9 cellular contexts compared by ENCODE assay signal in the genomic region with DNA sequence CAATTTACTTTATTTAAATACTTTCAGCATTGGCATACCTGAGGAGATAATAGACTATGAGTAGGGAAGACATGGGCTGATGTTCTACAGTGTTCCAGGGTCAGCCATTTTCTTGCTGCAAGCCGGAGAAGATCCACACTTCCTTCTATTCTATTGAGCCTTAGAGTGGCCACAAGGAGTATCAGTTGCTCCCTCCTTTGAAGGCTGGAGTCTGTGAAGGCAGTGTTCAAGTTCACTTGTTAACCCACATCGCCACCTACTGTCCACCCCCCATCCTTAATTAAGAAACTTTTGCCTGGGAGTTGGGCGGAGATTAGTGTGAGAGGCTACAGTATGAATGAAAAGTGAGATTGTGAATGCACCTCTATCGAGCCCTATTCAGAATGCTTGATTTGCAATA.
DNase-seq lines count a peak whose midpoint lies in the region; ATAC-seq, FAIRE-seq and TF ChIP-seq lines count a peak whose summit lies in the region.
"Had no signal": no experiment of that assay in that cellular context is flagged by ENCODE, and none has a peak within 500 bp of the region (broad histone marks: within the 10 kb centered on the region; RNA-seq: fewer than 3 reads in every experiment).

No MANE protein-coding gene starts in this region.

- H3K4me1 ChIP-seq in keratinocyte (ENCODE audit: control insufficient read depth, extremely low read depth, insufficient read depth, low read length) = no peaks in the 10 kb centered on the region

- no peak overlapping the region for H3K9ac ChIP-seq in keratinocyte (ENCODE audit: control insufficient read depth, extremely low read depth, insufficient read depth, low read length)

- no peak overlapping the region for H3K4me3 ChIP-seq in keratinocyte (ENCODE audit: control insufficient read depth in 2 of 3, extremely low read depth in 1 of 3, insufficient read depth in 2 of 3, low read depth in 1 of 3, low read length in 3 of 3)

- no peaks in the 10 kb centered on the region for H3K9me3 ChIP-seq in keratinocyte (ENCODE audit: control insufficient read depth, low read depth, low read length)

- H3K36me3 ChIP-seq in keratinocyte (ENCODE audit: control insufficient read depth in 2 of 2, extremely low read depth in 1 of 2, insufficient read depth in 2 of 2, low read length in 2 of 2) = no peaks in the 10 kb centered on the region

- H3K79me2 ChIP-seq in keratinocyte (ENCODE audit: control insufficient read depth, insufficient read depth, low read length) = no peaks in the 10 kb centered on the region

- no peak for FAIRE-seq in keratinocyte (lab: Jason Lieb, UNC)

- no peaks in the 10 kb centered on the region for H3K9me1 ChIP-seq in keratinocyte (ENCODE audit: control insufficient read depth, extremely low read depth, insufficient read depth, low read length)

- no peak overlapping the region for H2AFZ ChIP-seq in keratinocyte (ENCODE audit: control insufficient read depth, low read length)

- dilution Hi-C loops in keratinocyte (cut with MboI; ENCODE audit: extremely low pct_ligation_motif_present, low sequenced_read_pairs) = no loop called here

- no peak overlapping the region for H3K4me2 ChIP-seq in keratinocyte (ENCODE audit: control insufficient read depth, extremely low read depth, insufficient read depth, low read depth, low read length)

- peak; percentile 58 to 77 (median 67) for TF ChIP-seq CTCF in keratinocyte (optimal IDR thresholded peaks at IDR 0.05 in 1 of 3, IDR thresholded peaks at IDR 0.05 in 1 of 3, conservative IDR thresholded peaks at IDR 0.05 in 1 of 3; ENCODE audit: extremely low read depth in 1 of 3, insufficient read depth in 2 of 3, low read length in 3 of 3)

- no peak overlapping the region for H3K27ac ChIP-seq in keratinocyte (ENCODE audit: control insufficient read depth, insufficient read depth, low read length)

- peak; percentile 82 for DNase-seq in Ammon's horn (ENCODE audit: low spot score)
- peak; percentile 46 for DNase-seq in NCI-H510A (lab: John Stamatoyannopoulos, UW)
- peak in 29 of 56 donors; percentile 7 to 64 (median 25) for DNase-seq in amygdala (lab: John Stamatoyannopoulos, UW)
- DNase-seq in keratinocyte (ENCODE audit: low read depth, low spot score) = peak; percentile 48
- DNase-seq: naive B cell had no signal

- ATAC-seq in GM18861 (IDR thresholded peaks at IDR 0.05; ENCODE audit: unreplicated experiment) = peak; percentile 70
- ATAC-seq in HG03558 (IDR thresholded peaks at IDR 0.05; ENCODE audit: extremely low read depth, unreplicated experiment) = peak; percentile 45
- no peak for ATAC-seq in GM18873 (IDR thresholded peaks at IDR 0.05; ENCODE audit: low FRiP score, unreplicated experiment)
- ATAC-seq in HG03469 (IDR thresholded peaks at IDR 0.05; ENCODE audit: unreplicated experiment) = no peak

- H3K27me3 ChIP-seq in keratinocyte (ENCODE audit: control insufficient read depth, extremely low read depth, insufficient read depth, low read length) = no peaks in the 10 kb centered on the region

- no peaks in the 10 kb centered on the region for H4K20me1 ChIP-seq in keratinocyte (ENCODE audit: control insufficient read depth, extremely low read depth, insufficient read depth, low read length)

Comparison
In these comparisons a context has a peak if more than half of its experiments do, and no peak if none do; other contexts are left out.
1. DNase-seq: peak in every context shown above with its lines; median percentile 82 in Ammon's horn; 48 in keratinocyte; 46 in NCI-H510A; 25 in amygdala.
2. ATAC-seq: peak in GM18861 (single experiment) and HG03558 (single experiment); none in GM18873 (single experiment) and HG03469 (single experiment).